ENCODE assay signal across 1 cellular context in genomic region chr6:135642912-135643311, GRCh38.
TF ChIP-seq lines count a peak whose summit lies in the region.

No MANE protein-coding gene starts in this region.

TF ChIP-seq in endothelial cell of umbilical vein, 7 proteins besides CTCF, POLR2A, EP300 and RAD21 (continued from another document):
- TF ChIP-seq MYC (IDR thresholded peaks at IDR 0.05; ENCODE audit: low read depth, low read length) (no peak), POLR2AphosphoS5 (IDR thresholded peaks at IDR 0.05; ENCODE audit: insufficient read depth, low read depth, low read length) (no peak), JUN (IDR thresholded peaks at IDR 0.05; ENCODE audit: borderline replicate concordance, insufficient read depth, insufficient read length, low read depth) (no peak)
